Comparison of ENCODE assay signal across 27 cellular contexts in the genomic region with DNA sequence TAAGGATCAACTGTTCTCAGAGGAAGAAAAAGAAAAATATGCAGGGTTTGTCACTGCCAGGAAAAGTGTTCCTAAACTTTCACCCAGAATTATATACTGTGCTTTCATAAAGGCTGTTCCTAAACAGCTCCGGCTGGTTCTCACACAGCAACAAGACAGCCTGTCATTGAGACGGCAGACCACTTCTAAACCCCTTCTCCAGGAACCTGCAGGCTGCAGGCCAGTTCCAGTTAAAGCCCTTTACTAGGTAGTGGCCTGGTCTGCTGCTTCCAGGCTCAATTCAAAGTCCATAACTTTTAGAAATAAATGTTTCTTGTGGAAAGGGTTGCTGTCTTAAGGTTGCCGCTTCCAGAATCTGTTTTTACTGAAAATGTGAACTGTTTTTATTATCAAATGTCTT.
DNase-seq lines count a peak whose midpoint lies in the region; ATAC-seq and TF ChIP-seq lines count a peak whose summit lies in the region.
"Had no signal": no experiment of that assay in that cellular context is flagged by ENCODE, and none has a peak within 500 bp of the region (broad histone marks: within the 10 kb centered on the region; RNA-seq: fewer than 3 reads in every experiment).

No MANE protein-coding gene starts in this region.

- no peaks in the 10 kb centered on the region for H3K79me2 ChIP-seq in osteoblast (ENCODE audit: insufficient read depth, low read length)

- no peaks in the 10 kb centered on the region for H4K20me1 ChIP-seq in osteoblast (ENCODE audit: insufficient read depth, low read length)
- H4K20me1 ChIP-seq: BLaER1 had no signal

- peak overlapping the region; percentile 60 for H2AFZ ChIP-seq in osteoblast (ENCODE audit: low read length)

- H3K27me3 ChIP-seq in adipocyte (replicated peaks; ENCODE audit: control insufficient read depth, insufficient read depth, low read length) (no peaks in the 10 kb centered on the region), osteoblast (ENCODE audit: insufficient read depth, low read length) (no peaks in the 10 kb centered on the region), vagina (no peaks in the 10 kb centered on the region)
- H3K27me3 ChIP-seq: BLaER1 had no signal

- peak overlapping the region; percentile 68 for H3K9ac ChIP-seq in adipocyte (ENCODE audit: low read length)
- H3K9ac ChIP-seq: BLaER1 had no signal

- peak; percentile 39 for DNase-seq in adipocyte (ENCODE audit: low read depth)
- peak; percentile 14 for DNase-seq in iris pigment epithelial cell (ENCODE audit: low read depth)
- no peak for DNase-seq in osteoblast (ENCODE audit: insufficient read length, low spot score, missing footprints)
- no peak for DNase-seq in vagina (ENCODE audit: extremely low spot score in 2 of 2)
- DNase-seq in NCI-H187 (lab: John Stamatoyannopoulos, UW) = no peak
- DNase-seq: ACHN; Caco-2; CD4-positive, alpha-beta T cell; DMS 273 treated with DMSO at 0.1 percent for 48 hours; DMS79 treated with DMSO at 0.1 percent for 48 hours; H9; HFFc6; KBM-7; MM.1S; NCI-H1048; NCI-H1436; NCI-H1930; NCI-H2171; NCI-H526; PC-3; SHP77 had no signal

- TF ChIP-seq POLR2A in vagina (IDR thresholded peaks at IDR 0.05) = no peak

- H3K36me3 ChIP-seq in adipocyte (ENCODE audit: control insufficient read depth, insufficient read depth, low read length, severe bottlenecking) (no peaks in the 10 kb centered on the region), osteoblast (ENCODE audit: insufficient read depth, low read length) (no peaks in the 10 kb centered on the region), vagina (no peaks in the 10 kb centered on the region)
- H3K36me3 ChIP-seq: BLaER1 had no signal

- H3K9me3 ChIP-seq in adipocyte (ENCODE audit: control insufficient read depth, low read length) (no peaks in the 10 kb centered on the region), osteoblast (ENCODE audit: low read depth, low read length) (no peaks in the 10 kb centered on the region), vagina (no peaks in the 10 kb centered on the region)
- H3K9me3 ChIP-seq: Caco-2 had no signal

- intact Hi-C loops in vagina (cut with DNase I) = no loop called here

- no peak overlapping the region for H3K4me2 ChIP-seq in osteoblast (ENCODE audit: insufficient read depth, low read length)
- H3K4me2 ChIP-seq: BLaER1 had no signal

- H3K4me3 ChIP-seq in adipocyte (ENCODE audit: low read length) (peak overlapping the region; percentile 37), osteoblast (ENCODE audit: insufficient read depth, low read length) (no peak overlapping the region), vagina (no peak overlapping the region)
- H3K4me3 ChIP-seq: BLaER1, GM12878 had no signal

- H3K4me1 ChIP-seq in adipocyte (ENCODE audit: control insufficient read depth, insufficient read depth, low read length) (peaks cover 17% of the 10 kb centered on the region), osteoblast (ENCODE audit: insufficient read depth, low read length) (no peaks in the 10 kb centered on the region), vagina (peaks cover 22% of the 10 kb centered on the region)
- H3K4me1 ChIP-seq: BLaER1 had no signal

- ATAC-seq in HG03159 (IDR thresholded peaks at IDR 0.05; ENCODE audit: unreplicated experiment) (no peak), HG02610 (IDR thresholded peaks at IDR 0.05; ENCODE audit: unreplicated experiment) (no peak)
- ATAC-seq: GM12878, HepG2, PC-3 had no signal

- TF ChIP-seq CTCF in osteoblast (IDR thresholded peaks at IDR 0.05; ENCODE audit: extremely low read depth, low read depth, low read length) (no peak), vagina (IDR thresholded peaks at IDR 0.05) (no peak)

- no peak overlapping the region for H3K27ac ChIP-seq in osteoblast (ENCODE audit: low read depth, low read length)
- peak overlapping the region; percentile 13 for H3K27ac ChIP-seq in vagina
- H3K27ac ChIP-seq: BLaER1, HL-60 had no signal

Comparison
In these comparisons a context has a peak if more than half of its experiments do, and no peak if none do; other contexts are left out.
1. DNase-seq: peak in adipocyte (single experiment) and iris pigment epithelial cell (single experiment); none in osteoblast (single experiment), vagina (0 of 2) and NCI-H187 (0 of 2).